15 cellular contexts compared by ENCODE assay signal in genomic region chr14:58275527-58276190, GRCh38. TPM values are rescaled to one million over a fixed set of nuclear protein-coding genes. Genes with fewer than 3 reads are reported as not detected.
A peak's percentile ranks its signal among the peaks of the same experiment; 100 is the strongest.
DNase-seq lines count a peak whose midpoint lies in the region; ATAC-seq and TF ChIP-seq lines count a peak whose summit lies in the region.
"Had no signal": no experiment of that assay in that cellular context is flagged by ENCODE, and none has a peak within 500 bp of the region (broad histone marks: within the 10 kb centered on the region; RNA-seq: fewer than 3 reads in every experiment).

No MANE protein-coding gene starts in this region.

- CTCF ChIA-PET in PC-9 (lab: Charles Lee): no interaction called here

- peaks cover 33% of the 10 kb centered on the region for H3K36me3 ChIP-seq in PC-9 (ENCODE audit: low read depth)
- peaks cover 76% of the 10 kb centered on the region for H3K36me3 ChIP-seq in neutrophil
- peaks cover 0 to 55% (median 3%) of the 10 kb centered on the region in 3 donors for H3K36me3 ChIP-seq in tibial nerve

- no peaks in the 10 kb centered on the region for H3K9me3 Mint-ChIP-seq in T-helper 1 cell treated with Interleukin-12 subunit alpha and Interleukin-12 subunit beta and Interleukin-4 antibody, amounts not matched to agents 30 μg/mL and 1 μg/mL, for 36 hours
- H3K9me3 Mint-ChIP-seq in chondrocyte (ENCODE audit: low read depth): no peaks in the 10 kb centered on the region

- H3K4me3 ChIP-seq in PC-9 (no peak overlapping the region), neutrophil (ENCODE audit: low read depth in 1 of 2, low read length in 1 of 2) (no peak overlapping the region), tibial nerve (no peak overlapping the region)
- H3K4me3 ChIP-seq: gastrocnemius medialis, skin epidermis had no signal

- peak overlapping the region; percentile 29 for H3K4me3 Mint-ChIP-seq in T-helper 1 cell treated with Interleukin-12 subunit alpha and Interleukin-12 subunit beta and Interleukin-4 antibody, amounts not matched to agents 30 μg/mL and 1 μg/mL, for 36 hours
- no peak overlapping the region for H3K4me3 Mint-ChIP-seq in chondrocyte (ENCODE audit: unreplicated experiment)

- intact Hi-C loops in PC-9 (cut with micrococcal nuclease; ENCODE audit: unreplicated experiment): no loop called here

- WGBS in tibial nerve, 2 donors: 36 to 44% methylated on average over 2 of the region's 2 CpGs

- peaks cover 40% of the 10 kb centered on the region; the same call in 1 of the 2 replicates for H3F3A ChIP-seq in PC-9 (ENCODE audit: insufficient read depth, low read depth)

- H3K27ac ChIP-seq in PC-9 (peak overlapping the region; percentile 15; the same call in 1 of the 2 replicates), neutrophil (peak overlapping the region; percentile 31), tibial nerve (peak overlapping the region in 1 of 4 donors; percentile 0)

- H3K36me3 Mint-ChIP-seq in T-helper 1 cell treated with Interleukin-12 subunit alpha and Interleukin-12 subunit beta and Interleukin-4 antibody, amounts not matched to agents 30 μg/mL and 1 μg/mL, for 36 hours (ENCODE audit: low read depth): peaks cover 33% of the 10 kb centered on the region
- H3K36me3 Mint-ChIP-seq in chondrocyte (ENCODE audit: low read depth): peaks cover 14% of the 10 kb centered on the region

- no peak for TF ChIP-seq POLR2A in tibial nerve (IDR thresholded peaks at IDR 0.05)

- no TSS peak for BruUV-seq in PC-9 (replicated peaks; lab: Mats Ljungman, UMichigan)

- H3K9me2 ChIP-seq in PC-9 (ENCODE audit: insufficient read depth): no peaks in the 10 kb centered on the region

- no peak for TF ChIP-seq EP300 in tibial nerve (IDR thresholded peaks at IDR 0.05)

- peaks cover 62% of the 10 kb centered on the region for H3K79me2 ChIP-seq in PC-9 (ENCODE audit: low read depth)

- no peak for TF ChIP-seq CTCF in PC-9 (conservative IDR thresholded peaks at IDR 0.05)
- TF ChIP-seq CTCF in chondrocyte (IDR thresholded peaks at IDR 0.05): no peak
- no peak for TF ChIP-seq CTCF in neutrophil (IDR thresholded peaks at IDR 0.05)
- TF ChIP-seq CTCF in tibial nerve (IDR thresholded peaks at IDR 0.05): no peak

- no peak overlapping the region for H3K4me2 ChIP-seq in PC-9
- H3K4me2 ChIP-seq: KMS-11 had no signal

- POLR2A ChIA-PET in PC-9 (lab: Charles Lee; ENCODE audit: unreplicated experiment): no interaction called here

- peaks cover 57% of the 10 kb centered on the region for H4K20me1 ChIP-seq in PC-9 (ENCODE audit: insufficient read depth)

- H3K27ac Mint-ChIP-seq in T-helper 1 cell treated with Interleukin-12 subunit alpha and Interleukin-12 subunit beta and Interleukin-4 antibody, amounts not matched to agents 30 μg/mL and 1 μg/mL, for 36 hours: peak overlapping the region; percentile 72
- peak overlapping the region; percentile 80 for H3K27ac Mint-ChIP-seq in chondrocyte (ENCODE audit: unreplicated experiment)

- no peaks in the 10 kb centered on the region for H3K9me3 ChIP-seq in PC-9 (ENCODE audit: insufficient read depth, low read depth)
- no peaks in the 10 kb centered on the region for H3K9me3 ChIP-seq in neutrophil
- H3K9me3 ChIP-seq in tibial nerve: no peaks in the 10 kb centered on the region
- H3K9me3 ChIP-seq: gastrocnemius medialis had no signal

- H3K27me3 ChIP-seq in PC-9 (ENCODE audit: insufficient read depth, low read depth): no peaks in the 10 kb centered on the region
- no peaks in the 10 kb centered on the region for H3K27me3 ChIP-seq in neutrophil
- no peaks in the 10 kb centered on the region for H3K27me3 ChIP-seq in tibial nerve
- H3K27me3 ChIP-seq: gastrocnemius medialis had no signal

- H2AFZ ChIP-seq in PC-9: no peak overlapping the region

- no peaks in the 10 kb centered on the region for H3K27me3 Mint-ChIP-seq in T-helper 1 cell treated with Interleukin-12 subunit alpha and Interleukin-12 subunit beta and Interleukin-4 antibody, amounts not matched to agents 30 μg/mL and 1 μg/mL, for 36 hours (ENCODE audit: low read depth)
- no peaks in the 10 kb centered on the region for H3K27me3 Mint-ChIP-seq in chondrocyte (ENCODE audit: low read depth)

- DNase-seq in T-helper 1 cell (no peak), PC-9 (no peak), chondrocyte (ENCODE audit: low spot score) (no peak), tibial nerve (ENCODE audit: low spot score in 2 of 2) (no peak), hepatic stellate cell (ENCODE audit: low spot score) (no peak)
- DNase-seq: 8988T, amygdala, gastrocnemius medialis, NCI-H1930, trophoblast cell had no signal

- ATAC-seq in GM21619 (IDR thresholded peaks at IDR 0.05; ENCODE audit: unreplicated experiment): no peak
- ATAC-seq: gastrocnemius medialis had no signal

- peaks cover 31% of the 10 kb centered on the region for H3K4me1 Mint-ChIP-seq in T-helper 1 cell treated with Interleukin-12 subunit alpha and Interleukin-12 subunit beta and Interleukin-4 antibody, amounts not matched to agents 30 μg/mL and 1 μg/mL, for 36 hours (ENCODE audit: low read depth)
- H3K4me1 Mint-ChIP-seq in chondrocyte (ENCODE audit: low read depth): peaks cover 51% of the 10 kb centered on the region

- H3K4me1 ChIP-seq in PC-9 (replicated peaks; ENCODE audit: insufficient read depth) (no peaks in the 10 kb centered on the region), neutrophil (ENCODE audit: control insufficient read depth in 1 of 2, insufficient read depth in 1 of 2, low read depth in 1 of 2, low read length in 1 of 2) (no peaks in the 10 kb centered on the region), tibial nerve (peaks cover 2 to 34% (median 8%) of the 10 kb centered on the region in 4 donors)

RNA-seq across cellular contexts. Expression of gene ARID4A, which starts 22.7 kb away (rescaled TPM):
- total RNA-seq in PC-9 (2021) (17.0 and 22.2 TPM in 2 replicates), chondrocyte (14.0 to 23.7 TPM (median 19.1 TPM) in 3 replicates), tibial nerve (10 to 100 TPM; 20.4 to 45.7 (median 31.3) TPM)

RNA-seq across cellular contexts. Expression of gene PSMA3, which starts 31.0 kb away (rescaled TPM):
- total RNA-seq in PC-9 (2021): 202 and 277 TPM in 2 replicates
- total RNA-seq in chondrocyte: 132 to 162 TPM (median 136 TPM) in 3 replicates
- 10 to 100 TPM; 82.8 to 99.0 (median 87.0) TPM for total RNA-seq in tibial nerve
